10 cellular contexts compared by ENCODE assay signal in genomic region chr21:32371913-32372314, GRCh38. TPM values are rescaled to one million over a fixed set of nuclear protein-coding genes. Genes with fewer than 3 reads are reported as not detected.
DNase-seq lines count a peak whose midpoint lies in the region; ATAC-seq, FAIRE-seq and TF ChIP-seq lines count a peak whose summit lies in the region.
"Had no signal": no experiment of that assay in that cellular context is flagged by ENCODE, and none has a peak within 500 bp of the region (broad histone marks: within the 10 kb centered on the region; RNA-seq: fewer than 3 reads in every experiment).

No MANE protein-coding gene starts in this region.

- no peaks in the 10 kb centered on the region for H3K4me1 Mint-ChIP-seq in Calu3 (ENCODE audit: low read depth, unreplicated experiment)

- ATAC-seq in HG03521 (IDR thresholded peaks at IDR 0.05; ENCODE audit: unreplicated experiment): no peak

- no peaks in the 10 kb centered on the region for H3K27me3 ChIP-seq in bronchial epithelial cell (ENCODE audit: control insufficient read depth, insufficient read depth, low read length)
- H3K27me3 ChIP-seq in muscle layer of colon (ENCODE audit: control insufficient read depth in 1 of 2, insufficient read depth in 2 of 2, low read length in 2 of 2): no peaks in the 10 kb centered on the region

- no peaks in the 10 kb centered on the region for H3K27me3 Mint-ChIP-seq in Calu3 (ENCODE audit: unreplicated experiment)
- H3K27me3 Mint-ChIP-seq: activated naive CD4-positive, alpha-beta T cell treated with anti-CD3 and anti-CD28 coated beads, Interleukin-2, amount 50 U/mL, for 24 hours had no signal

- FAIRE-seq in bronchial epithelial cell (lab: Jason Lieb, UNC): peak; percentile 82

- peaks cover 29% of the 10 kb centered on the region for H3K4me1 ChIP-seq in muscle layer of colon (ENCODE audit: insufficient read depth, low read length)

- H3K27ac ChIP-seq in muscle layer of colon (ENCODE audit: low read depth, low read length): peak overlapping the region; percentile 0

- H3K36me3 ChIP-seq in bronchial epithelial cell (ENCODE audit: control insufficient read depth, insufficient read depth, low read length): peaks cover 23% of the 10 kb centered on the region
- H3K36me3 ChIP-seq in muscle layer of colon (ENCODE audit: insufficient read depth, low read length): peaks cover 15% of the 10 kb centered on the region

- H3K9me3 Mint-ChIP-seq in Calu3 (ENCODE audit: low read depth, unreplicated experiment): no peaks in the 10 kb centered on the region
- H3K9me3 Mint-ChIP-seq: activated naive CD4-positive, alpha-beta T cell treated with anti-CD3 and anti-CD28 coated beads, Interleukin-2, amount 50 U/mL, for 24 hours had no signal

- peaks cover 14% of the 10 kb centered on the region for H3K36me3 Mint-ChIP-seq in Calu3 (ENCODE audit: insufficient read depth, unreplicated experiment)

- DNase-seq in stimulated activated CD4-positive, alpha-beta T cell treated with anti-CD3 and anti-CD28 coated beads, Interleukin-15, amount 100 ng/mL, for 24 hours: peak; percentile 11
- DNase-seq in stimulated activated CD4-positive, alpha-beta T cell treated with anti-CD3 and anti-CD28 coated beads, Interleukin-2, amount 100 ng/mL, for 24 hours: no peak
- DNase-seq in bronchial epithelial cell (ENCODE audit: low read depth) (peak; percentile 97), GM19238 (ENCODE audit: insufficient read length, low spot score) (no peak), Calu3 (no peak)
- no peak for DNase-seq in activated CD4-positive, CD25-positive, alpha-beta regulatory T cell (lab: John Stamatoyannopoulos, UW)
- DNase-seq: posterior cingulate gyrus had no signal

- intact Hi-C loops in Calu3 (cut with micrococcal nuclease; ENCODE audit: unreplicated experiment): no loop called here

- no peak overlapping the region for H3K4me3 Mint-ChIP-seq in Calu3 (ENCODE audit: low read depth, unreplicated experiment)
- H3K4me3 Mint-ChIP-seq: activated naive CD4-positive, alpha-beta T cell treated with anti-CD3 and anti-CD28 coated beads, Interleukin-2, amount 50 U/mL, for 24 hours had no signal

- no peaks in the 10 kb centered on the region for H3K9me3 ChIP-seq in muscle layer of colon (ENCODE audit: low read length)

- H3K9ac ChIP-seq in muscle layer of colon (ENCODE audit: low read length): no peak overlapping the region

- no peak overlapping the region for H3K27ac Mint-ChIP-seq in Calu3 (ENCODE audit: unreplicated experiment)
- H3K27ac Mint-ChIP-seq: activated naive CD4-positive, alpha-beta T cell treated with anti-CD3 and anti-CD28 coated beads, Interleukin-2, amount 50 U/mL, for 24 hours had no signal

- no TSS peak for BruUV-seq in Calu3 (replicated peaks; lab: Mats Ljungman, UMichigan)

- CTCF ChIA-PET in Calu3 (lab: Charles Lee): interaction anchor here (0.7 kb wide), 1 partner anchor 15 kb away, joined by 3 read pairs; no protein-coding TSS in a partner anchor

- H3K4me3 ChIP-seq in bronchial epithelial cell (ENCODE audit: low read depth, low read length): no peak overlapping the region
- H3K4me3 ChIP-seq in muscle layer of colon (ENCODE audit: low read depth in 1 of 2, low read length in 2 of 2): no peak overlapping the region

- no peak for TF ChIP-seq CTCF in bronchial epithelial cell (IDR thresholded peaks at IDR 0.05; ENCODE audit: insufficient read depth, low read length, severe bottlenecking)
- TF ChIP-seq CTCF in Calu3 (IDR thresholded peaks at IDR 0.05; ENCODE audit: unreplicated experiment): no peak

RNA-seq across cellular contexts. Expression of gene URB1, which starts 20.9 kb away (rescaled TPM):
- total RNA-seq in bronchial epithelial cell: 19.3 and 22.4 TPM in 2 replicates
- total RNA-seq in Calu3 (2022): 16.5 and 19.2 TPM in 2 replicates

RNA-seq across cellular contexts. Expression of gene EVA1C, which starts 40.6 kb away (rescaled TPM):
- total RNA-seq in bronchial epithelial cell (8.8 and 9.0 TPM in 2 replicates), Calu3 (2022) (1.4 and 3.1 TPM in 2 replicates)

Comparison
In these comparisons a context has a peak if more than half of its experiments do, and no peak if none do; other contexts are left out.
1. DNase-seq: peak in stimulated activated CD4-positive, alpha-beta T cell treated with anti-CD3 and anti-CD28 coated beads, Interleukin-15, amount 100 ng/mL, for 24 hours (single experiment) and bronchial epithelial cell (single experiment); none in stimulated activated CD4-positive, alpha-beta T cell treated with anti-CD3 and anti-CD28 coated beads, Interleukin-2, amount 100 ng/mL, for 24 hours (0 of 2), GM19238 (single experiment), activated CD4-positive, CD25-positive, alpha-beta regulatory T cell (0 of 4) and Calu3 (single experiment).